Comparison of ENCODE assay signal across 17 cellular contexts in the genomic region with DNA sequence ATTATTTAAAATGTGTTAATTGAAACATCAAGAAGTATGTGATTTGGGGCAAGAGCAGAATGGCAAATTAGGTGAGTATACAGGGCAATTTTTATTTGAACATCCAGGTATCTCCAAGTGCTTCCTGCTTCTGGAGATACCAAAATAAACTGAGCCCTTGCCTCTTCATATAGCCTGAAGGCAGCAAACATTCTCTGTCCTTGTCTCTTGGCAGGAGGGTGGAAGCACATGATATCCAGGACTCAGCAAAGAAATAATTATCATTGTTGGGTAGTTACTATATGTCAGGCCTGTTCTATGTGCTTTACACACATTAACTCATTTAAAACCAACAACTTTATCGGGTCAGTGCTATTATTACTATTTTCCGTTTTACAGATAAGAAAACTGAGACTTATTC. TPM values are rescaled to one million over a fixed set of nuclear protein-coding genes. Genes with fewer than 3 reads are reported as not detected.
"Had no signal": no experiment of that assay in that cellular context is flagged by ENCODE, and none has a peak within 500 bp of the region (broad histone marks: within the 10 kb centered on the region; RNA-seq: fewer than 3 reads in every experiment).

No MANE protein-coding gene starts in this region.

- H3K4me3 ChIP-seq: gastroesophageal sphincter had no signal

- ATAC-seq: activated naive CD8-positive, alpha-beta T cell treated with anti-CD3 and anti-CD28 coated beads, Interleukin-2, amount 50 U/mL, for 24 hours; activated T-helper 17 cell treated with anti-CD3 and anti-CD28 coated beads, Interleukin-2, amount 50 U/mL, for 72 hours; gastroesophageal sphincter; natural killer cell treated with Interleukin-12 subunit alpha and Interleukin-12 subunit beta and Interleukin-15 and Interleukin-18, amount 100 ng/mL, for 72 hours; stimulated activated naive CD8-positive, alpha-beta T cell treated with anti-CD3 and anti-CD28 coated beads, Interleukin-15, Interleukin-2, amounts not matched to agents 100 U/mL and 50 U/mL, for 24 hours had no signal

- H3K27me3 ChIP-seq: gastroesophageal sphincter had no signal

- H3K4me1 Mint-ChIP-seq: activated naive CD8-positive, alpha-beta T cell treated with anti-CD3 and anti-CD28 coated beads, Interleukin-2, amount 50 U/mL, for 24 hours; activated T-helper 17 cell treated with anti-CD3 and anti-CD28 coated beads, Interleukin-2, amount 50 U/mL, for 72 hours had no signal

- H3K36me3 ChIP-seq: gastroesophageal sphincter had no signal

- H3K27ac Mint-ChIP-seq: activated naive CD8-positive, alpha-beta T cell treated with anti-CD3 and anti-CD28 coated beads, Interleukin-2, amount 50 U/mL, for 24 hours; activated T-helper 17 cell treated with anti-CD3 and anti-CD28 coated beads, Interleukin-2, amount 50 U/mL, for 72 hours; natural killer cell treated with Interleukin-12 subunit alpha and Interleukin-12 subunit beta and Interleukin-15 and Interleukin-18, amount 100 ng/mL, for 72 hours; progenitor cell of endocrine pancreas had no signal

- H3K27me3 Mint-ChIP-seq: activated naive CD8-positive, alpha-beta T cell treated with anti-CD3 and anti-CD28 coated beads, Interleukin-2, amount 50 U/mL, for 24 hours; activated T-helper 17 cell treated with anti-CD3 and anti-CD28 coated beads, Interleukin-2, amount 50 U/mL, for 72 hours; natural killer cell treated with Interleukin-12 subunit alpha and Interleukin-12 subunit beta and Interleukin-15 and Interleukin-18, amount 100 ng/mL, for 72 hours; progenitor cell of endocrine pancreas had no signal

- H3K4me1 ChIP-seq: gastroesophageal sphincter had no signal

- H3K9me3 ChIP-seq: gastroesophageal sphincter had no signal

- H3K27ac ChIP-seq: epithelial cell of prostate, gastroesophageal sphincter had no signal

- H3K9me3 Mint-ChIP-seq: activated naive CD8-positive, alpha-beta T cell treated with anti-CD3 and anti-CD28 coated beads, Interleukin-2, amount 50 U/mL, for 24 hours had no signal

- H3K4me3 Mint-ChIP-seq: activated naive CD8-positive, alpha-beta T cell treated with anti-CD3 and anti-CD28 coated beads, Interleukin-2, amount 50 U/mL, for 24 hours; activated T-helper 17 cell treated with anti-CD3 and anti-CD28 coated beads, Interleukin-2, amount 50 U/mL, for 72 hours; natural killer cell treated with Interleukin-12 subunit alpha and Interleukin-12 subunit beta and Interleukin-15 and Interleukin-18, amount 100 ng/mL, for 72 hours had no signal

- DNase-seq: activated CD4-positive, CD25-positive, alpha-beta regulatory T cell treated with anti-CD3 and anti-CD28 coated beads, Interleukin-2, amount 50 U/mL, for 72 hours; activated naive CD4-positive, alpha-beta T cell treated with Interleukin-2 at 50 U/mL for 16 hours; activated naive CD8-positive, alpha-beta T cell treated with anti-CD3 and anti-CD28 coated beads, Interleukin-2, amount 50 U/mL, for 24 hours; activated T-cell treated with anti-CD3 and anti-CD28 coated beads for 4 hours; dermis blood vessel endothelial cell; hippocampal formation; nucleus accumbens; right cardiac atrium; small intestine; stimulated activated CD4-positive, alpha-beta T cell treated with anti-CD3 and anti-CD28 coated beads, Interleukin-4, amount 100 ng/mL, for 4 hours; stimulated activated naive CD8-positive, alpha-beta T cell treated with anti-CD3 and anti-CD28 coated beads, Interleukin-15, Interleukin-2, amounts not matched to agents 100 U/mL and 50 U/mL, for 24 hours; trophoblast cell had no signal

- H3K36me3 Mint-ChIP-seq: natural killer cell treated with Interleukin-12 subunit alpha and Interleukin-12 subunit beta and Interleukin-15 and Interleukin-18, amount 100 ng/mL, for 72 hours had no signal

RNA-seq across cellular contexts. Expression of a gene that starts 12.5 kb away (rescaled TPM):
- total RNA-seq: activated T-helper 17 cell treated with anti-CD3 and anti-CD28 coated beads, Interleukin-2, amount 50 U/mL, for 72 hours had no signal
